1 cellular context compared by ENCODE assay signal in the genomic region with DNA sequence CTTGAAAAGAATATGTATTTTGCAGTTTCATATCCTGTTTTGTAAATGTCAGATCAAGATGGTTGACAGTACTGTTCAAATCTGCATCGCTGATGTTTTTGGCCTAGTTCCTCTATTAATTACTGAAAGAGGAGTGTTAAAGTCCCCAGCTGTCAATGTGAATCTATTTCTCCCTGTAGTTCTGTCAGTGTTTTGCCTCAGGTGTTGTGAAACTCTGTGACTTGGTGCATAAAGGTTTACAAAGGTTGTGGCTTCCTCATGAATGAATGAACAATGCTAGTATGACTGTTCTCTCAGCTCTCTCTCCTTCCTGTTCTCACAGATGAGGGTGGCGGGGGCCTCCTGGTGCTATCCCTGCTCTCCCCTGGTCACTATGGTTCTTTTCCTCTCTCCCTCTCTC.
TF ChIP-seq lines count a peak whose summit lies in the region.

No MANE protein-coding gene starts in this region.

TF ChIP-seq in GM12878, 131 proteins besides CTCF, POLR2A, EP300 and RAD21 (continued from another document):
- TF ChIP-seq, protein P1, sequence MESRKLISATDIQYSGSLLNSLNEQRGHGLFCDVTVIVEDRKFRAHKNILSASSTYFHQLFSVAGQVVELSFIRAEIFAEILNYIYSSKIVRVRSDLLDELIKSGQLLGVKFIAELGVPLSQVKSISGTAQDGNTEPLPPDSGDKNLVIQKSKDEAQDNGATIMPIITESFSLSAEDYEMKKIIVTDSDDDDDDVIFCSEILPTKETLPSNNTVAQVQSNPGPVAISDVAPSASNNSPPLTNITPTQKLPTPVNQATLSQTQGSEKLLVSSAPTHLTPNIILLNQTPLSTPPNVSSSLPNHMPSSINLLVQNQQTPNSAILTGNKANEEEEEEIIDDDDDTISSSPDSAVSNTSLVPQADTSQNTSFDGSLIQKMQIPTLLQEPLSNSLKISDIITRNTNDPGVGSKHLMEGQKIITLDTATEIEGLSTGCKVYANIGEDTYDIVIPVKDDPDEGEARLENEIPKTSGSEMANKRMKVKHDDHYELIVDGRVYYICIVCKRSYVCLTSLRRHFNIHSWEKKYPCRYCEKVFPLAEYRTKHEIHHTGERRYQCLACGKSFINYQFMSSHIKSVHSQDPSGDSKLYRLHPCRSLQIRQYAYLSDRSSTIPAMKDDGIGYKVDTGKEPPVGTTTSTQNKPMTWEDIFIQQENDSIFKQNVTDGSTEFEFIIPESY (IDR thresholded peaks at IDR 0.05) = no peak
- TF ChIP-seq SPI1 (IDR thresholded peaks at IDR 0.05; ENCODE audit: borderline replicate concordance, insufficient read depth, low read depth, low read length) = peak; percentile 91
- TF ChIP-seq, protein P2, sequence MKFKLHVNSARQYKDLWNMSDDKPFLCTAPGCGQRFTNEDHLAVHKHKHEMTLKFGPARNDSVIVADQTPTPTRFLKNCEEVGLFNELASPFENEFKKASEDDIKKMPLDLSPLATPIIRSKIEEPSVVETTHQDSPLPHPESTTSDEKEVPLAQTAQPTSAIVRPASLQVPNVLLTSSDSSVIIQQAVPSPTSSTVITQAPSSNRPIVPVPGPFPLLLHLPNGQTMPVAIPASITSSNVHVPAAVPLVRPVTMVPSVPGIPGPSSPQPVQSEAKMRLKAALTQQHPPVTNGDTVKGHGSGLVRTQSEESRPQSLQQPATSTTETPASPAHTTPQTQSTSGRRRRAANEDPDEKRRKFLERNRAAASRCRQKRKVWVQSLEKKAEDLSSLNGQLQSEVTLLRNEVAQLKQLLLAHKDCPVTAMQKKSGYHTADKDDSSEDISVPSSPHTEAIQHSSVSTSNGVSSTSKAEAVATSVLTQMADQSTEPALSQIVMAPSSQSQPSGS (IDR thresholded peaks at IDR 0.05; ENCODE audit: low read length) = peak; percentile 75
- no peak for TF ChIP-seq TARDBP (IDR thresholded peaks at IDR 0.05; ENCODE audit: borderline replicate concordance)
- TF ChIP-seq FOXK2 (IDR thresholded peaks at IDR 0.05) = no peak
- 0 out of 2 replicates have a peak, but pooled peaks have one; percentile 8 for TF ChIP-seq CREB1 (IDR thresholded peaks at IDR 0.05; ENCODE audit: low read depth)
- TF ChIP-seq TCF7 (IDR thresholded peaks at IDR 0.05; ENCODE audit: borderline replicate concordance) = peak; percentile 44; the same call in 1 of the 2 replicates
- no peak for TF ChIP-seq PRDM15 (CRISPR knock-in tag; IDR thresholded peaks at IDR 0.05)
- peak; percentile 67 for TF ChIP-seq IKZF1 (conservative IDR thresholded peaks at IDR 0.05)
- TF ChIP-seq SKIL (IDR thresholded peaks at IDR 0.05; ENCODE audit: low read depth, poor library complexity, severe bottlenecking) = peak; percentile 46
- peak; percentile 72 for TF ChIP-seq ATF7 (IDR thresholded peaks at IDR 0.05; ENCODE audit: low read depth)
- TF ChIP-seq, protein P3, sequence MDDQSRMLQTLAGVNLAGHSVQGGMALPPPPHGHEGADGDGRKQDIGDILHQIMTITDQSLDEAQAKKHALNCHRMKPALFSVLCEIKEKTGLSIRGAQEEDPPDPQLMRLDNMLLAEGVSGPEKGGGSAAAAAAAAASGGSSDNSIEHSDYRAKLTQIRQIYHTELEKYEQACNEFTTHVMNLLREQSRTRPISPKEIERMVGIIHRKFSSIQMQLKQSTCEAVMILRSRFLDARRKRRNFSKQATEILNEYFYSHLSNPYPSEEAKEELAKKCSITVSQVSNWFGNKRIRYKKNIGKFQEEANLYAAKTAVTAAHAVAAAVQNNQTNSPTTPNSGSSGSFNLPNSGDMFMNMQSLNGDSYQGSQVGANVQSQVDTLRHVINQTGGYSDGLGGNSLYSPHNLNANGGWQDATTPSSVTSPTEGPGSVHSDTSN (IDR thresholded peaks at IDR 0.05; ENCODE audit: insufficient replicate concordance, low read depth, low read length) = peak; percentile 19
- TF ChIP-seq MTA2 (IDR thresholded peaks at IDR 0.05; ENCODE audit: low read depth) = peak; percentile 76
- peak; percentile 62 for TF ChIP-seq BCL11A (IDR thresholded peaks at IDR 0.05; ENCODE audit: low read depth, low read length)
- TF ChIP-seq, protein P4, sequence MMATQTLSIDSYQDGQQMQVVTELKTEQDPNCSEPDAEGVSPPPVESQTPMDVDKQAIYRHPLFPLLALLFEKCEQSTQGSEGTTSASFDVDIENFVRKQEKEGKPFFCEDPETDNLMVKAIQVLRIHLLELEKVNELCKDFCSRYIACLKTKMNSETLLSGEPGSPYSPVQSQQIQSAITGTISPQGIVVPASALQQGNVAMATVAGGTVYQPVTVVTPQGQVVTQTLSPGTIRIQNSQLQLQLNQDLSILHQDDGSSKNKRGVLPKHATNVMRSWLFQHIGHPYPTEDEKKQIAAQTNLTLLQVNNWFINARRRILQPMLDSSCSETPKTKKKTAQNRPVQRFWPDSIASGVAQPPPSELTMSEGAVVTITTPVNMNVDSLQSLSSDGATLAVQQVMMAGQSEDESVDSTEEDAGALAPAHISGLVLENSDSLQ (IDR thresholded peaks at IDR 0.05) = peak; percentile 87
- TF ChIP-seq ZNF207 (IDR thresholded peaks at IDR 0.05; ENCODE audit: borderline replicate concordance) = no peak
- TF ChIP-seq GABPA (IDR thresholded peaks at IDR 0.05; ENCODE audit: low read depth) = no peak
- TF ChIP-seq CEBPB (IDR thresholded peaks at IDR 0.05; ENCODE audit: borderline replicate concordance in 1 of 2, low read depth in 2 of 2, low read length in 2 of 2) = no peak
- TF ChIP-seq SP1 (IDR thresholded peaks at IDR 0.05; ENCODE audit: low read depth, low read length) = peak; percentile 7
- peak; percentile 93 for TF ChIP-seq EED (IDR thresholded peaks at IDR 0.05; ENCODE audit: low read depth)
- 0 out of 2 replicates have a peak, but pooled peaks have one; percentile 21 for TF ChIP-seq MEF2A (IDR thresholded peaks at IDR 0.05; ENCODE audit: insufficient read depth, low read depth, low read length)
- no peak for TF ChIP-seq IRF5 (IDR thresholded peaks at IDR 0.05; ENCODE audit: borderline replicate concordance)
- TF ChIP-seq NR2F1 (conservative IDR thresholded peaks at IDR 0.05) = no peak
- no peak for TF ChIP-seq STAT1 (conservative IDR thresholded peaks at IDR 0.05)
- TF ChIP-seq RBBP5 (conservative IDR thresholded peaks at IDR 0.05) = no peak
- peak; percentile 89 for TF ChIP-seq RUNX3 (IDR thresholded peaks at IDR 0.05; ENCODE audit: low read length)
- no peak for TF ChIP-seq REST (IDR thresholded peaks at IDR 0.05; ENCODE audit: low read depth, low read length)
- TF ChIP-seq ETV6 (conservative IDR thresholded peaks at IDR 0.05 in 1 of 2, IDR thresholded peaks at IDR 0.05 in 1 of 2; ENCODE audit: borderline replicate concordance in 1 of 2, low read depth in 1 of 2) = peak in 1 of 2 experiments; percentile 81; a peak in 2 of 4 replicates
- TF ChIP-seq SREBF1 (IDR thresholded peaks at IDR 0.05; ENCODE audit: low read length) = no peak
TF ChIP-seq in GM12878: peak in this region for 38.
